Comparison of ENCODE assay signal across 1 cellular context in the genomic region with DNA sequence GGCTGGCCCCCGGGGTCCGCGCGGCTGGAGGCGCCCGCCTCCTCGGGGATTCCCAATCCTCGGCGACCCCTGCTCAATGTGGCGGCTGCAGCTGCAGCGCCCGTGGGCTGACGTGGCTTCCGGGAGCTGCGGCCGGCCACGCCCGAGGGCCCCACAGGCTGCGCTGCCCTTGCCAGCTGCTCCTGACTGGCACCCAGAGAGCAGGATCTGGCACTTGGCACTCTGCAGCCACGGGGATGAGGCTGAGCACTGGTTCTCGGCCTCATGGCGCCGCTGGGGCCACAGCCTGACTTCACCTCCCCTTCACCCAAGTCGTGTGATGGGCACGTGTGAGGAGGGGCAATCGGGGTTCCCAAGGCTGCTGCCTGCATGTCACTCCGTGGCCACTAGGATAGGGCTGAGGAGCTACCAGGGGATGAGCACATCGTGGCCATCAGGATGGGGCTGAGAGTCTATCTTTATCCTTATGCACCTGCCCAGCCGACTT.
TF ChIP-seq lines count a peak whose summit lies in the region.

No MANE protein-coding gene starts in this region.

TF ChIP-seq in SK-N-SH treated with all-trans-retinoic acid at 6 μM for 48 hours, 23 proteins besides CTCF, POLR2A, EP300 and RAD21 (continued from another document):
- TF ChIP-seq POU6F1 (CRISPR knock-in tag; IDR thresholded peaks at IDR 0.05; ENCODE audit: borderline replicate concordance, low read depth) (no peak), ZNF565 (CRISPR knock-in tag; conservative IDR thresholded peaks at IDR 0.05; ENCODE audit: low read depth) (no peak)
